In genomic region chr6:127971945-127972391, GRCh38 we compare ENCODE assay signal across 11 cellular contexts.
A peak's percentile ranks its signal among the peaks of the same experiment; 100 is the strongest.
DNase-seq lines count a peak whose midpoint lies in the region; ATAC-seq, FAIRE-seq and TF ChIP-seq lines count a peak whose summit lies in the region.
"Had no signal": no experiment of that assay in that cellular context is flagged by ENCODE, and none has a peak within 500 bp of the region (broad histone marks: within the 10 kb centered on the region; RNA-seq: fewer than 3 reads in every experiment).

No MANE protein-coding gene starts in this region.

- peaks cover 38% of the 10 kb centered on the region for H3K4me1 ChIP-seq in keratinocyte (ENCODE audit: control insufficient read depth, extremely low read depth, insufficient read depth, low read length)
- H3K4me1 ChIP-seq: parathyroid adenoma had no signal

- no peak overlapping the region for H3K9ac ChIP-seq in keratinocyte (ENCODE audit: control insufficient read depth, extremely low read depth, insufficient read depth, low read length)
- H3K9ac ChIP-seq: parathyroid adenoma had no signal

- CTCF ChIA-PET in AG04450 (lab: Charles Lee): no interaction called here

- H3K27me3 ChIP-seq in AG04450 (ENCODE audit: control insufficient read depth, insufficient read depth, low read length) (no peaks in the 10 kb centered on the region), keratinocyte (ENCODE audit: control insufficient read depth, extremely low read depth, insufficient read depth, low read length) (no peaks in the 10 kb centered on the region)

- DNase-seq in AG04450 (ENCODE audit: low read depth, low spot score): peak; percentile 11
- DNase-seq in activated T-cell treated with anti-CD3 and anti-CD28 coated beads, Interleukin-2, amount 50 U/mL, for 4 hours: peak; percentile 29
- peak; percentile 4 for DNase-seq in keratinocyte (ENCODE audit: low read depth, low spot score)
- DNase-seq in SHP77 treated with DMSO at 0.1 percent for 48 hours (lab: John Stamatoyannopoulos, UW): no peak
- DNase-seq in GM12891 (ENCODE audit: insufficient read length, low spot score): no peak
- no peak for DNase-seq in amniotic stem cell (lab: John Stamatoyannopoulos, UW)
- DNase-seq: DMS 273 treated with DMSO at 0.1 percent for 48 hours had no signal

- H3K4me3 Mint-ChIP-seq in activated T-cell treated with anti-CD3 and anti-CD28 coated beads, Interleukin-2, amount 50 U/mL, for 4 hours: peak overlapping the region; percentile 83
- H3K4me3 Mint-ChIP-seq: brain had no signal

- H3K36me3 Mint-ChIP-seq in activated T-cell treated with anti-CD3 and anti-CD28 coated beads, Interleukin-2, amount 50 U/mL, for 4 hours (ENCODE audit: insufficient read depth): no peaks in the 10 kb centered on the region

- H3K27ac ChIP-seq in AG04450 (ENCODE audit: low read depth, low read length) (no peak overlapping the region), KOPT-K1 (ENCODE audit: low read depth, low read length, poor library complexity, severe bottlenecking) (peak overlapping the region; percentile 93), keratinocyte (ENCODE audit: control insufficient read depth, insufficient read depth, low read length) (peak overlapping the region; percentile 68)
- H3K27ac ChIP-seq: parathyroid adenoma had no signal

- FAIRE-seq in keratinocyte (lab: Jason Lieb, UNC) (peak; percentile 99), GM12891 (lab: Jason Lieb, UNC) (no peak)

- dilution Hi-C loops in keratinocyte (cut with MboI; ENCODE audit: extremely low pct_ligation_motif_present, low sequenced_read_pairs): no loop called here

- POLR2A ChIA-PET in AG04450 (lab: Yijun Ruan, JAX): no interaction called here

- peak; percentile 90 to 94 for ATAC-seq in activated T-cell treated with anti-CD3 and anti-CD28 coated beads, Interleukin-2, amount 50 U/mL, for 4 hours
- no peak for ATAC-seq in HG03565 (IDR thresholded peaks at IDR 0.05; ENCODE audit: unreplicated experiment)

- no peak for TF ChIP-seq POLR2A in GM12891 (IDR thresholded peaks at IDR 0.05; ENCODE audit: low read depth, low read length)

- peaks cover 14% of the 10 kb centered on the region for H3K36me3 ChIP-seq in KOPT-K1 (ENCODE audit: insufficient read depth, low read length)
- H3K36me3 ChIP-seq in keratinocyte (ENCODE audit: control insufficient read depth in 2 of 2, extremely low read depth in 1 of 2, insufficient read depth in 2 of 2, low read length in 2 of 2): peaks cover 8 to 11% of the 10 kb centered on the region in 2 experiments

- TF ChIP-seq CTCF in AG04450 (IDR thresholded peaks at IDR 0.05; ENCODE audit: low read depth, low read length) (no peak), keratinocyte (optimal IDR thresholded peaks at IDR 0.05 in 1 of 3, IDR thresholded peaks at IDR 0.05 in 1 of 3, conservative IDR thresholded peaks at IDR 0.05 in 1 of 3; ENCODE audit: extremely low read depth in 1 of 3, insufficient read depth in 2 of 3, low read length in 3 of 3) (no peak)

- H3K9me3 ChIP-seq in AG04450 (ENCODE audit: control insufficient read depth, insufficient read depth, low read length) (no peaks in the 10 kb centered on the region), KOPT-K1 (ENCODE audit: insufficient read depth, low read length, poor library complexity, severe bottlenecking) (peaks cover 18% of the 10 kb centered on the region), keratinocyte (ENCODE audit: control insufficient read depth, low read depth, low read length) (no peaks in the 10 kb centered on the region)

- peak overlapping the region; percentile 17 for H2AFZ ChIP-seq in keratinocyte (ENCODE audit: control insufficient read depth, low read length)
- H2AFZ ChIP-seq: parathyroid adenoma had no signal

- no peaks in the 10 kb centered on the region for H3K9me1 ChIP-seq in keratinocyte (ENCODE audit: control insufficient read depth, extremely low read depth, insufficient read depth, low read length)

- peak overlapping the region; percentile 60 for H3K4me2 ChIP-seq in keratinocyte (ENCODE audit: control insufficient read depth, extremely low read depth, insufficient read depth, low read depth, low read length)

- H3K27me3 Mint-ChIP-seq in activated T-cell treated with anti-CD3 and anti-CD28 coated beads, Interleukin-2, amount 50 U/mL, for 4 hours (ENCODE audit: low read depth): no peaks in the 10 kb centered on the region
- H3K27me3 Mint-ChIP-seq: brain had no signal

- H3K4me1 Mint-ChIP-seq in activated T-cell treated with anti-CD3 and anti-CD28 coated beads, Interleukin-2, amount 50 U/mL, for 4 hours (ENCODE audit: low read depth): peaks cover 59% of the 10 kb centered on the region
- H3K4me1 Mint-ChIP-seq: brain had no signal

- no peaks in the 10 kb centered on the region for H3K79me2 ChIP-seq in keratinocyte (ENCODE audit: control insufficient read depth, insufficient read depth, low read length)
- H3K79me2 ChIP-seq: parathyroid adenoma had no signal

- peaks cover 4% of the 10 kb centered on the region for H3K9me3 Mint-ChIP-seq in activated T-cell treated with anti-CD3 and anti-CD28 coated beads, Interleukin-2, amount 50 U/mL, for 4 hours

- no peaks in the 10 kb centered on the region for H4K20me1 ChIP-seq in keratinocyte (ENCODE audit: control insufficient read depth, extremely low read depth, insufficient read depth, low read length)

- no peak overlapping the region for H3K4me3 ChIP-seq in AG04450 (ENCODE audit: low read depth, low read length)
- H3K4me3 ChIP-seq in keratinocyte (ENCODE audit: control insufficient read depth in 2 of 3, extremely low read depth in 1 of 3, insufficient read depth in 2 of 3, low read depth in 1 of 3, low read length in 3 of 3): peak overlapping the region in 2 of 3 experiments; percentile 1 to 5

TF ChIP-seq in GM12891, 5 proteins besides CTCF, POLR2A, EP300 and RAD21:
- TF ChIP-seq POLR2AphosphoS5 (IDR thresholded peaks at IDR 0.05; ENCODE audit: low read depth, low read length) (no peak), TAF1 (IDR thresholded peaks at IDR 0.05; ENCODE audit: low read depth, low read length) (no peak), POU2F2 (IDR thresholded peaks at IDR 0.05; ENCODE audit: low read depth, low read length) (no peak), SPI1 (IDR thresholded peaks at IDR 0.05; ENCODE audit: low read depth, low read length) (no peak), PAX5 (IDR thresholded peaks at IDR 0.05; ENCODE audit: insufficient read depth, low read length, severe bottlenecking) (no peak)

Comparison
In these comparisons a context has a peak if more than half of its experiments do, and no peak if none do; other contexts are left out.
1. DNase-seq: peak in AG04450 (single experiment), activated T-cell treated with anti-CD3 and anti-CD28 coated beads, Interleukin-2, amount 50 U/mL, for 4 hours (single experiment) and keratinocyte (single experiment); none in SHP77 treated with DMSO at 0.1 percent for 48 hours (single experiment), GM12891 (single experiment) and amniotic stem cell (single experiment).